1 cellular context compared by ENCODE assay signal in the genomic region with DNA sequence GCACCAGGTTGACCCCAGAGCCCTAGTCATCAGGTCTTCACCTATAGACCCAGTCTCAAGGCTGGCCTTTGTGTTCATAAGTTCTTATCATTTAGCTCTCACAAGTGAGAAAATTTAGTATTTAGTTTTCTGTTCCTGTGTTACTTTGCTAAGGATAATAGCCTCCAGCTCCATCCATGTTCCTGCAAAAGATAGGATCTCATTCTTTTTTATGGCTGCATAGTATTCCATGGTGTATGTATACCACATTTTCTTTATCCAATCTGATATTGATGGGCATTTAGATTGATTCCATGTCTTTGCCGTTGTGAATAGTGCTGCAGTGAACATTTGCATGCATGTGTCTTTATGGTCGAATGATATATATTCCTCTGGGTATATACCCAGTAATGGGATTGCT. TPM values are rescaled to one million over a fixed set of nuclear protein-coding genes. Genes with fewer than 3 reads are reported as not detected.
"Had no signal": no experiment of that assay in that cellular context is flagged by ENCODE, and none has a peak within 500 bp of the region (broad histone marks: within the 10 kb centered on the region; RNA-seq: fewer than 3 reads in every experiment).

No MANE protein-coding gene starts in this region.

RNA-seq across cellular contexts. Expression of gene CRYGS, which starts 46.2 kb away (rescaled TPM):
- polyA plus RNA-seq: IgD-negative memory B cell had no signal
